Comparison of ENCODE assay signal across 8 cellular contexts in the genomic region with DNA sequence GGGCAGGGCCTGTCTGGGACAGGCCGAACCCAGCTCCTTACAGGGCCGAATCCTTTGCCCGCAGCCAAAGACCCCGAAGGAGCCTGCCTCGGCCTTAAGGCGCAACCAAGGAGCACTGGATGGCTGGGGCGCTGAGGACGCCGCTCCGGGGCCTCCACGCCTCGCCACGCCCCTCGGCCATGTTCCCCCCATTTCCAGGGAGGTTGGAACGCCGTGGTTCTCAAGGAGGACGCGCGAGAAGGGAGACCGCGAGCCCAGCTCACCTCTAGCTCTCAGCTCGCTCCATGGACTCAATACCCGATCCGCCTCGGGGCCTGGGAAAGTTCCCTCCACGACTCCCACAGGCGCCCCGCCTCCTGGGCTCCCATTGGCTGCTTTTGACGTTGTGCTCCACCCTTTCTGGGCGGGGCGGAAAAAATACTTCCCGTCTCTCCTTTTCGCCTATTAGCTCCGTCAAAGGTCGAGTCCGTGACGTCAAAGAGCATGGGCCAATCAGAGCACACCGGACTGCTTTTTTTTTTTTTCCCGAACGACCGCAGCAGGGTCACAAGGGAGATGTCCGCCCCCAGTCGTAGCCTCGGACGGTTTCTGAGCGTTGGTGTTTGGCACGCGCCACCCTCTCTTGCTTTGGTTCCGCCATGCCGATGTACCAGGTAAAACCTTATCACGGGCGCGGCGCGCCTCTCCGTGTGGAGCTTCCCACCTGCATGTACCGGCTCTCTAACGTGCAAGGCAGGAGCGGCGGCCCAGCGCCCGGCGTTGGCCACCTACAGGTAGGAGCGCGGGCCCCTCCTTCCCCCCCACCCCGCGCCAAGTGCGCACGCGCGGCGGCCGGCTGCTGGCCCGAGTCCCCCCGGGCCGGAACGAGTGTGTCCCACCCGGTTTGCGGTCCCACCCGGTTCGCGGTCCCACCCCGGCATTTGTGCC.
DNase-seq lines count a peak whose midpoint lies in the region; ATAC-seq and TF ChIP-seq lines count a peak whose summit lies in the region.

No MANE protein-coding gene starts in this region.

- H3K9me3 Mint-ChIP-seq in H9 (no peaks in the 10 kb centered on the region), neural progenitor cell (no peaks in the 10 kb centered on the region)

- H3K79me2 ChIP-seq in H9 (ENCODE audit: insufficient read depth, low read length) (no peaks in the 10 kb centered on the region), neural progenitor cell (ENCODE audit: low read depth) (peaks cover 50% of the 10 kb centered on the region)

- H3K23me2 ChIP-seq in H9 (ENCODE audit: insufficient read length, low read depth, low read length, poor library complexity, severe bottlenecking): peaks cover 3% of the 10 kb centered on the region

- no peak overlapping the region for H2BK20ac ChIP-seq in H9 (ENCODE audit: low read depth, low read length, poor library complexity, severe bottlenecking)

- H4K20me1 ChIP-seq in H9 (ENCODE audit: control insufficient read depth, insufficient read depth, insufficient read length) (no peaks in the 10 kb centered on the region), neural progenitor cell (ENCODE audit: low read depth) (peaks cover 6% of the 10 kb centered on the region)

- peak; percentile 99 for DNase-seq in G401 (ENCODE audit: low spot score)
- DNase-seq in H9: peak; percentile 98
- DNase-seq in MG63: peak; percentile 95
- peak; percentile 97 for DNase-seq in SHP77 treated with DMSO at 0.1 percent for 48 hours (lab: John Stamatoyannopoulos, UW)
- DNase-seq in activated gamma-delta T cell treated with anti-CD3 and anti-CD28 coated beads, Interleukin-2, amount 50 U/mL, for 16 hours (ENCODE audit: low read depth): peak; percentile 95
- DNase-seq in foreskin keratinocyte: peak; percentile 97 to 99
- DNase-seq in neural progenitor cell (ENCODE audit: low spot score): peak; percentile 99
- DNase-seq in stromal cell of bone marrow (ENCODE audit: low read depth): peak; percentile 100

- no peak overlapping the region for H3K4ac ChIP-seq in H9 (ENCODE audit: low read depth, low read length)

- H3K23ac ChIP-seq in H9 (ENCODE audit: insufficient read length, low read depth, low read length): no peak overlapping the region

- no peak overlapping the region for H2BK120ac ChIP-seq in H9 (ENCODE audit: low read depth, low read length, poor library complexity, severe bottlenecking)

- no peak overlapping the region for H2BK5ac ChIP-seq in H9 (ENCODE audit: insufficient read length, low read length)

- peak overlapping the region; percentile 98 for H3K18ac ChIP-seq in H9 (ENCODE audit: insufficient read length, low read depth, low read length)

- ATAC-seq in foreskin keratinocyte: peak; percentile 89

- H3F3A ChIP-seq in neural progenitor cell (ENCODE audit: low read depth): peaks cover 13% of the 10 kb centered on the region

- no peaks in the 10 kb centered on the region for H3K79me1 ChIP-seq in H9 (ENCODE audit: insufficient read depth, low read depth, low read length, poor library complexity, severe bottlenecking)

- H3K4me3 ChIP-seq in MG63: peak overlapping the region; percentile 79
- H3K4me3 ChIP-seq in neural progenitor cell: peak overlapping the region; percentile 70

- TF ChIP-seq CTCF in H9 (conservative IDR thresholded peaks at IDR 0.05): peak; percentile 49; the same call in 2 of the 3 replicates
- peak; percentile 66 for TF ChIP-seq CTCF in foreskin keratinocyte (conservative IDR thresholded peaks at IDR 0.05)
- peak; percentile 46 for TF ChIP-seq CTCF in neural progenitor cell (IDR thresholded peaks at IDR 0.05)

- no peak overlapping the region for H2AK5ac ChIP-seq in H9 (ENCODE audit: insufficient read length, low read length)

- no CpG with 5 or more reads among the region's 83 CpGs for WGBS in H9 (ENCODE audit: extremely low coverage, insufficient read length, low lambda C conversion rate)

- no peak overlapping the region for H4K5ac ChIP-seq in H9 (ENCODE audit: insufficient read length, low read depth, low read length)

- H2BK12ac ChIP-seq in H9 (ENCODE audit: insufficient read length, low read depth, low read length): no peak overlapping the region

- H3K9me3 ChIP-seq in H9 (ENCODE audit: control insufficient read depth, low read depth, low read length) (no peaks in the 10 kb centered on the region), MG63 (no peaks in the 10 kb centered on the region), neural progenitor cell (ENCODE audit: low read depth) (no peaks in the 10 kb centered on the region)

- peak overlapping the region; percentile 91 to 92 for H3K4me3 Mint-ChIP-seq in H9
- H3K4me3 Mint-ChIP-seq in neural progenitor cell: peak overlapping the region; percentile 92

- no peaks in the 10 kb centered on the region for H3K27me3 Mint-ChIP-seq in H9 (ENCODE audit: low read depth)
- peaks cover 3% of the 10 kb centered on the region for H3K27me3 Mint-ChIP-seq in neural progenitor cell (ENCODE audit: insufficient read depth, low read depth)

- no peak overlapping the region for H2AFZ ChIP-seq in H9 (ENCODE audit: low read length)
- peak overlapping the region; percentile 77 for H2AFZ ChIP-seq in neural progenitor cell (replicated peaks)

- H3K4me1 ChIP-seq in H9 (ENCODE audit: insufficient read depth, low read length) (no peaks in the 10 kb centered on the region; the same call in 1 of the 2 replicates), foreskin keratinocyte (peaks cover 8% of the 10 kb centered on the region), neural progenitor cell (peaks cover 6% of the 10 kb centered on the region)

- H4K8ac ChIP-seq in H9 (replicated peaks; ENCODE audit: insufficient read length, low read depth, low read length): no peak overlapping the region

- H3K4me2 ChIP-seq in H9 (ENCODE audit: insufficient read depth, insufficient read length, low read length) (peak overlapping the region; percentile 58), neural progenitor cell (peak overlapping the region; percentile 84)

- no peaks in the 10 kb centered on the region for H3K36me3 ChIP-seq in MG63
- no peaks in the 10 kb centered on the region for H3K36me3 ChIP-seq in neural progenitor cell

- H3K4me1 Mint-ChIP-seq in H9 (peaks cover 3 to 9% of the 10 kb centered on the region in 2 experiments), neural progenitor cell (peaks cover 3% of the 10 kb centered on the region)

- no peak overlapping the region for H4K91ac ChIP-seq in H9 (ENCODE audit: insufficient read length, low read depth, low read length)

- no peaks in the 10 kb centered on the region for H3K27me3 ChIP-seq in H9 (ENCODE audit: insufficient read depth, low read length)
- H3K27me3 ChIP-seq in MG63: no peaks in the 10 kb centered on the region
- H3K27me3 ChIP-seq in foreskin keratinocyte: no peaks in the 10 kb centered on the region
- no peaks in the 10 kb centered on the region for H3K27me3 ChIP-seq in neural progenitor cell

- H3K27ac Mint-ChIP-seq in H9 (peak overlapping the region; percentile 96 to 99 (median 99); a peak in 6 of 7 replicates), neural progenitor cell (peak overlapping the region; percentile 85)

- H3K36me3 Mint-ChIP-seq in H9 (ENCODE audit: insufficient read depth in 1 of 3, low read depth in 3 of 3) (peaks cover 9 to 28% (median 20%) of the 10 kb centered on the region in 3 experiments; a peak in 6 of 7 replicates), neural progenitor cell (peaks cover 1% of the 10 kb centered on the region)

- H3K9ac ChIP-seq in H9 (ENCODE audit: extremely low read depth, insufficient read length, low read length) (peak overlapping the region; percentile 91), neural progenitor cell (peak overlapping the region; percentile 71)

- in situ Hi-C loops in G401 (cut with HindIII; ENCODE audit: low sequenced_read_pairs): no loop called here

- peak overlapping the region; percentile 99 for H3K14ac ChIP-seq in H9 (ENCODE audit: insufficient read depth, low read length)

- no peak overlapping the region for H3T11ph ChIP-seq in H9 (ENCODE audit: low read length)

- H3K27ac ChIP-seq in H9 (ENCODE audit: insufficient read length, low read depth, low read length): peak overlapping the region; percentile 55
- peak overlapping the region; percentile 97 for H3K27ac ChIP-seq in foreskin keratinocyte
- peak overlapping the region; percentile 83 for H3K27ac ChIP-seq in neural progenitor cell

- no peak overlapping the region for H3K56ac ChIP-seq in H9 (ENCODE audit: insufficient read length, low read depth, low read length)

- H2BK15ac ChIP-seq in H9 (ENCODE audit: low read depth, low read length): no peak overlapping the region

Comparison
In these comparisons a context has a peak if more than half of its experiments do, and no peak if none do; other contexts are left out.
1. Peak in every context shown above with its lines: DNase-seq, ATAC-seq, H3K4me3 ChIP-seq and H3K27ac ChIP-seq.